In genomic region chr4:7127591-7127990, GRCh38 we compare ENCODE assay signal across 25 cellular contexts.
"Had no signal": no experiment of that assay in that cellular context is flagged by ENCODE, and none has a peak within 500 bp of the region (broad histone marks: within the 10 kb centered on the region; RNA-seq: fewer than 3 reads in every experiment).

No MANE protein-coding gene starts in this region.

- H3K4me3 ChIP-seq: left lung, lower lobe of right lung, neural progenitor cell, pancreas, right atrium auricular region, right lobe of liver, smooth muscle cell, testis, tibial artery, upper lobe of right lung had no signal

- H3K4me3 Mint-ChIP-seq: naive thymus-derived CD8-positive, alpha-beta T cell; neural progenitor cell; stimulated activated memory B cell treated with anti-CD40 and anti-IgM and Interleukin-4, amounts not matched to agents 10 μg/mL and 1 μg/mL and 100 μg/mL, for 72 hours; stimulated activated naive CD8-positive, alpha-beta T cell treated with anti-CD3 and anti-CD28 coated beads, Interleukin-15, amount 100 ng/mL, for 72 hours had no signal

- H3K4me2 ChIP-seq: neural progenitor cell, smooth muscle cell had no signal

- H3K27me3 ChIP-seq: neural progenitor cell, pancreas, right atrium auricular region, right lobe of liver, testis, tibial artery, upper lobe of right lung had no signal

- H3K36me3 ChIP-seq: left lung, lower lobe of right lung, neural progenitor cell, pancreas, right atrium auricular region, right lobe of liver, tibial artery, upper lobe of right lung had no signal

- H3K27ac ChIP-seq: left lung, lower lobe of right lung, neural progenitor cell, pancreas, right atrium auricular region, right lobe of liver, testis, tibial artery, upper lobe of right lung had no signal

- DNase-seq: hippocampal formation; kidney; left colon; lower lobe of right lung; mammary epithelial cell; mesenchymal stem cell; naive thymus-derived CD8-positive, alpha-beta T cell; nephron progenitor cell; pancreas; right lobe of liver; stimulated activated CD4-positive, alpha-beta T cell treated with anti-CD3 and anti-CD28 coated beads, Interleukin-1b, Interleukin-23, amount 100 ng/mL, for 48 hours; stimulated activated CD4-positive, alpha-beta T cell treated with anti-CD3 and anti-CD28 coated beads, Interleukin-2, amount 100 ng/mL, for 48 hours; stimulated activated CD4-positive, alpha-beta T cell treated with anti-CD3 and anti-CD28 coated beads, Interleukin-4, amount 100 ng/mL, for 4 hours; stimulated activated CD8-positive, alpha-beta memory T cell treated with anti-CD3 and anti-CD28 coated beads, Interleukin-4, amount 100 ng/mL, for 48 hours; stimulated activated naive CD4-positive, alpha-beta T cell treated with Interleukin-2 at 50 U/mL for 16 hours; stimulated activated naive CD8-positive, alpha-beta T cell treated with anti-CD3 and anti-CD28 coated beads, Interleukin-15, amount 100 ng/mL, for 72 hours; testis; trophoblast cell; upper lobe of right lung had no signal

- H3K9ac ChIP-seq: neural progenitor cell had no signal

- H3K36me3 Mint-ChIP-seq: naive thymus-derived CD8-positive, alpha-beta T cell; neural progenitor cell; stimulated activated memory B cell treated with anti-CD40 and anti-IgM and Interleukin-4, amounts not matched to agents 10 μg/mL and 1 μg/mL and 100 μg/mL, for 72 hours had no signal

- H3K27ac Mint-ChIP-seq: stimulated activated memory B cell treated with anti-CD40 and anti-IgM and Interleukin-4, amounts not matched to agents 10 μg/mL and 1 μg/mL and 100 μg/mL, for 72 hours; stimulated activated naive CD8-positive, alpha-beta T cell treated with anti-CD3 and anti-CD28 coated beads, Interleukin-15, amount 100 ng/mL, for 72 hours had no signal

- H3K9me3 Mint-ChIP-seq: nephron progenitor cell; neural progenitor cell; stimulated activated memory B cell treated with anti-CD40 and anti-IgM and Interleukin-4, amounts not matched to agents 10 μg/mL and 1 μg/mL and 100 μg/mL, for 72 hours had no signal

- H3K4me1 ChIP-seq: left lung, lower lobe of right lung, neural progenitor cell, pancreas, upper lobe of right lung had no signal

- H3K9me3 ChIP-seq: left lung, lower lobe of right lung, pancreas, right atrium auricular region, right lobe of liver, testis, tibial artery, upper lobe of right lung had no signal

- H3K4me1 Mint-ChIP-seq: naive thymus-derived CD8-positive, alpha-beta T cell; stimulated activated memory B cell treated with anti-CD40 and anti-IgM and Interleukin-4, amounts not matched to agents 10 μg/mL and 1 μg/mL and 100 μg/mL, for 72 hours; stimulated activated naive CD8-positive, alpha-beta T cell treated with anti-CD3 and anti-CD28 coated beads, Interleukin-15, amount 100 ng/mL, for 72 hours had no signal

- H2AFZ ChIP-seq: neural progenitor cell had no signal

- ATAC-seq: left colon; left lung; lower lobe of right lung; naive thymus-derived CD8-positive, alpha-beta T cell; pancreas; right lobe of liver; stimulated activated memory B cell treated with anti-CD40 and anti-IgM and Interleukin-4, amounts not matched to agents 10 μg/mL and 1 μg/mL and 100 μg/mL, for 72 hours; stimulated activated naive CD8-positive, alpha-beta T cell treated with anti-CD3 and anti-CD28 coated beads, Interleukin-15, amount 100 ng/mL, for 72 hours; upper lobe of right lung had no signal
